8 cellular contexts compared by ENCODE assay signal in the genomic region with DNA sequence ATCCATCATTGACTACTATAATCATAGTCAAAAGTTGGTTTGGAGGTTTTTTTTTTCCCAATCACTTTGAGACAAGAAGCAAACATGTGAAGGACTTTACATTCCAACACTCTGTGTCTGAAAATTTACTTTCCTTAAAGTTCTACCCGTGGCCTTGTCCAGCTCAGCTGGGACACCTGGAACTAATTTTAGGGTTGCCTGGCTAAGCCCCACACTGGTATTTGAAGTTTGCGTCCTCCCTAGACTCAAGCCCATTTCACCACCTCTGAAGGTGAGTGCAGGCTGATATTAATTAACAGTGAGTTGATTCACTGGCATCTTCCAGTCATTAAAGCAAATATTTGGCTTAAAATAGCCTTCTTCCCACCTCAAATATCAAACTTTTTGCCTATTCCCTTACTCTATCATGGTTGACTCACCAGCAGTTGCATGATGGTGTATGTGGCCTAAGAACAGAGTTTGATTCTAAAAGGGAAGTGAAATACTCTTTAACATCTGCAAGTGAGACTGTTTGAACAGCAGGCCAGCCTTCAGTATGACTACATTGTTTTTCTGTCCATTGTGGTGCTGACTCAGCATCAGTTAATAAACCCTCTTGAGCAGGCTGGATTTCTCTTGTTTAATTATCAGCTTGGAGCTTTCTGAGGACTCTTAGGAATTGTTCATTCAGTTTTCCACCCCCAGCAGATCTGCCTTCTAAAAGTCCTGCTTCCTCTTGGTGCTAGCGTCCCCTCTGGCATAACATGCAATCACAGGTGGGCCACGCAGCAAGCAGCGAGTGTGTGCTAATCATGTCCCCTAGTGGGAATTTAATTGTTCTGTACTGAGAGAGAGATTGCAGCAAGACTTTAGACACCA. TPM values are rescaled to one million over a fixed set of nuclear protein-coding genes. Genes with fewer than 3 reads are reported as not detected.
DNase-seq lines count a peak whose midpoint lies in the region; ATAC-seq, FAIRE-seq and TF ChIP-seq lines count a peak whose summit lies in the region.

No MANE protein-coding gene starts in this region.

- peaks cover 27% of the 10 kb centered on the region for H3K4me1 ChIP-seq in RWPE2 (ENCODE audit: insufficient read depth, poor library complexity, severe bottlenecking)

- H3K4me1 Mint-ChIP-seq in activated T-cell treated with anti-CD3 and anti-CD28 coated beads, Interleukin-2, amount 50 U/mL, for 72 hours (ENCODE audit: low read depth) = peaks cover 59% of the 10 kb centered on the region

- H3K36me3 ChIP-seq in RWPE2 (ENCODE audit: low read depth) = peaks cover 9% of the 10 kb centered on the region

- H3K27ac ChIP-seq in RWPE2 (ENCODE audit: poor library complexity, severe bottlenecking) = peak overlapping the region; percentile 82

- no peaks in the 10 kb centered on the region for H3K9me3 ChIP-seq in RWPE2 (ENCODE audit: severe bottlenecking)

- peaks cover 3 to 11% of the 10 kb centered on the region in 2 donors for H3K36me3 Mint-ChIP-seq in activated T-cell treated with anti-CD3 and anti-CD28 coated beads, Interleukin-2, amount 50 U/mL, for 72 hours (ENCODE audit: insufficient read depth in 2 of 2)

- H3K9me3 Mint-ChIP-seq in activated T-cell treated with anti-CD3 and anti-CD28 coated beads, Interleukin-2, amount 50 U/mL, for 72 hours = no peaks in the 10 kb centered on the region

- H3K4me3 ChIP-seq in RWPE2 (ENCODE audit: severe bottlenecking) = no peak overlapping the region

- peak overlapping the region; percentile 89 to 91 for H3K4me3 Mint-ChIP-seq in activated T-cell treated with anti-CD3 and anti-CD28 coated beads, Interleukin-2, amount 50 U/mL, for 72 hours

- no peak for FAIRE-seq in HTR-8/SVneo (lab: Jason Lieb, UNC)

- H3K27me3 Mint-ChIP-seq in activated T-cell treated with anti-CD3 and anti-CD28 coated beads, Interleukin-2, amount 50 U/mL, for 72 hours (ENCODE audit: low read depth) = peaks cover 48% of the 10 kb centered on the region

- peak overlapping the region; percentile 93 for H3K27ac Mint-ChIP-seq in activated T-cell treated with anti-CD3 and anti-CD28 coated beads, Interleukin-2, amount 50 U/mL, for 72 hours

- no peak for DNase-seq in activated T-cell treated with anti-CD3 and anti-CD28 coated beads, Interleukin-2, amount 50 U/mL, for 72 hours
- DNase-seq in activated T-cell treated with anti-CD3 and anti-CD28 coated beads, Interleukin-2, amount 50 U/mL, for 1 hour = no peak
- peak; percentile 31 for DNase-seq in HTR-8/SVneo (ENCODE audit: insufficient read length, low spot score)
- DNase-seq in RWPE2 (ENCODE audit: low spot score) = no peak
- peak; percentile 38 for DNase-seq in epidermal melanocyte (ENCODE audit: insufficient read length, low spot score)
- peak; percentile 78 for DNase-seq in non-pigmented ciliary epithelial cell (ENCODE audit: low read depth)
- DNase-seq in stimulated activated CD4-positive, alpha-beta T cell treated with anti-CD3 and anti-CD28 coated beads, Interleukin-2, amount 100 ng/mL, for 24 hours = no peak

- peak; percentile 39 to 50 for ATAC-seq in activated T-cell treated with anti-CD3 and anti-CD28 coated beads, Interleukin-2, amount 50 U/mL, for 72 hours (replicated peaks in 1 of 2)
- ATAC-seq in GM21717 (IDR thresholded peaks at IDR 0.05; ENCODE audit: unreplicated experiment) = peak; percentile 77
- ATAC-seq in RWPE2 (ENCODE audit: low read depth) = peak; percentile 24; the same call in 2 of the 3 replicates

- peak; percentile 43 for TF ChIP-seq CTCF in RWPE2 (IDR thresholded peaks at IDR 0.05; ENCODE audit: poor library complexity, severe bottlenecking)

- no peaks in the 10 kb centered on the region for H3K27me3 ChIP-seq in RWPE2 (ENCODE audit: insufficient read depth, poor library complexity, severe bottlenecking)

RNA-seq across cellular contexts. Expression of a gene that starts 1.8 kb away (rescaled TPM):
- total RNA-seq in activated T-cell treated with anti-CD3 and anti-CD28 coated beads, Interleukin-2, amount 50 U/mL, for 72 hours = 100 to 1,000 TPM in 1 of 2 donors, 10 to 100 TPM in 1; 25.2 to 107 TPM

Comparison
In these comparisons a context has a peak if more than half of its experiments do, and no peak if none do; other contexts are left out.
1. ATAC-seq: peak in every context shown above with its lines; median percentile 77 in GM21717; 44 in activated T-cell treated with anti-CD3 and anti-CD28 coated beads, Interleukin-2, amount 50 U/mL, for 72 hours; 24 in RWPE2.
2. DNase-seq: peak in HTR-8/SVneo (single experiment), epidermal melanocyte (single experiment) and non-pigmented ciliary epithelial cell (single experiment); none in activated T-cell treated with anti-CD3 and anti-CD28 coated beads, Interleukin-2, amount 50 U/mL, for 72 hours (0 of 2), activated T-cell treated with anti-CD3 and anti-CD28 coated beads, Interleukin-2, amount 50 U/mL, for 1 hour (single experiment), RWPE2 (single experiment) and stimulated activated CD4-positive, alpha-beta T cell treated with anti-CD3 and anti-CD28 coated beads, Interleukin-2, amount 100 ng/mL, for 24 hours (0 of 2).